In the genomic region with DNA sequence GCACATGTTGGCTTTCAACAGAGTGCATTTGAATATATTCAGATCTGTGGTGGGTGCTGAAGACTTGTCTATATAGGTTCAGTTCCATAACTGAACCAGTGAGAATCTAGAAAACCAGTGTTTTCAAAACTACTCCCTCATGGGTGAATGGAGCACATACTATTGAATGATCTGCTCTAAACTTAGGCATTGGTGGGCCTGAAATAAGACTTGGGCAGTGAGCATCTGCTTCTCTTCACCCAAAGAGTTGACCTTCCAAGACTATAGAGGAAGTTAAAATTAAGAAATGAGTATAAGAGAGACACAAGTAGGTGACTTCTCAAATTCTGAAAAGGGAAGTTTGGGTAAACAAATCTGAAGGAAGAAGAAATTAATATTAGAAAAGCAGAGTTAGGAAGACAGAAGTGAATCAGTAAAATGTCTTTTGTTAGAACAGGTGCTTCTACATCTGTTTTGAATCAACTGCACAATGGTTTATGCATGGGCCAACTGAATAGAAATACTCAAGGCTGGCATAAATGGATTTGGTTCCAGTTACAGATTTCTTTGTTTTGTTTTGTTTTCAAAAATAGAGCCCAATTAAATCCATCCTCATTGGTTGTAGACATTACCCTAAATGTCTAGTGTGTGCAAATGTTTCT, we compare ENCODE assay signal across 11 cellular contexts. TPM values are rescaled to one million over a fixed set of nuclear protein-coding genes. Genes with fewer than 3 reads are reported as not detected.
DNase-seq lines count a peak whose midpoint lies in the region; ATAC-seq and TF ChIP-seq lines count a peak whose summit lies in the region.
"Had no signal": no experiment of that assay in that cellular context is flagged by ENCODE, and none has a peak within 500 bp of the region (broad histone marks: within the 10 kb centered on the region; RNA-seq: fewer than 3 reads in every experiment).

No MANE protein-coding gene starts in this region.

- in situ Hi-C loops in GM23248 (cut with MboI) = loop anchor here (10.0 kb wide), 1 partner anchor 129 kb away; no protein-coding TSS in a partner anchor

- H3K4me2 ChIP-seq in GM23248 (ENCODE audit: unreplicated experiment) = peak overlapping the region; percentile 80

- no peak overlapping the region for H3K9ac ChIP-seq in GM23248

- no peak for TF ChIP-seq CTCF in fibroblast of the aortic adventitia (IDR thresholded peaks at IDR 0.05; ENCODE audit: insufficient read depth, low read length)

- peaks cover 48% of the 10 kb centered on the region for H3K4me1 ChIP-seq in GM23248 (ENCODE audit: insufficient read depth)

- H3K9me3 ChIP-seq in GM23248 (ENCODE audit: low read depth) = no peaks in the 10 kb centered on the region

- H3K4me3 ChIP-seq in GM23248 (peak overlapping the region; percentile 54), fibroblast of the aortic adventitia (ENCODE audit: low read depth, low read length) (no peak overlapping the region)

- no peaks in the 10 kb centered on the region for H4K20me1 ChIP-seq in GM23248 (ENCODE audit: insufficient read depth)

- peak overlapping the region; percentile 20; the same call in 1 of the 2 replicates for H3K27ac ChIP-seq in GM23248

- no peaks in the 10 kb centered on the region for H3K9me2 ChIP-seq in GM23248 (ENCODE audit: insufficient read depth)

- peaks cover 98% of the 10 kb centered on the region for H3K79me2 ChIP-seq in GM23248 (ENCODE audit: insufficient read depth)

- H3K36me3 ChIP-seq in GM23248 (ENCODE audit: low read depth) = no peaks in the 10 kb centered on the region

- peak overlapping the region; percentile 54 for H2AFZ ChIP-seq in GM23248

- peak; percentile 83 for ATAC-seq in GM18861 (IDR thresholded peaks at IDR 0.05; ENCODE audit: unreplicated experiment)
- peak; percentile 45 for ATAC-seq in HG03575 (IDR thresholded peaks at IDR 0.05; ENCODE audit: extremely low read depth, insufficient number of reproducible peaks, low FRiP score, unreplicated experiment)

- DNase-seq in GM23248 = no peak
- peak; percentile 13 for DNase-seq in fibroblast of the aortic adventitia (ENCODE audit: low read depth)
- DNase-seq in activated effector memory CD4-positive, alpha-beta T cell treated with Interleukin-2 at 50 U/mL for 16 hours = no peak
- no peak for DNase-seq in stimulated activated CD4-positive, alpha-beta T cell treated with anti-CD3 and anti-CD28 coated beads, Interleukin-4, amount 100 ng/mL, for 24 hours
- DNase-seq in foreskin melanocyte = no peak
- no peak for DNase-seq in NCI-H2081 treated with DMSO at 0.1 percent for 48 hours (lab: John Stamatoyannopoulos, UW)
- DNase-seq: dermis blood vessel endothelial cell, GDM1, RPMI8226 had no signal

- H3K27me3 ChIP-seq in GM23248 (replicated peaks; ENCODE audit: insufficient read depth) = no peaks in the 10 kb centered on the region

- peaks cover 11% of the 10 kb centered on the region for H3F3A ChIP-seq in GM23248 (ENCODE audit: insufficient read depth)

RNA-seq across cellular contexts. Expression of gene ALCAM, which starts 19.3 kb away (rescaled TPM):
- total RNA-seq in GM23248 (2014; rRNA removed; shearing (Covaris generic)) = 202 and 208 TPM in 2 replicates
- polyA plus RNA-seq in GM23248 (2016; fragmentation: Nextera tagmentation; extraction: Ambion mirVana) = 88.2 and 88.7 TPM in 2 replicates
- total RNA-seq in fibroblast of the aortic adventitia (ENCODE audit: low replicate concordance) = 91.2 and 203 TPM in 2 replicates
